In genomic region chr17:77494664-77495435, GRCh38 we compare ENCODE assay signal across 1 cellular context.
TF ChIP-seq lines count a peak whose summit lies in the region.

No MANE protein-coding gene starts in this region.

TF ChIP-seq in GM12878, 131 proteins besides CTCF, POLR2A, EP300 and RAD21 (continued from another document):
- TF ChIP-seq NKRF (conservative IDR thresholded peaks at IDR 0.05) = no peak
- no peak; the same call in 1 of the 2 replicates for TF ChIP-seq IRF3 (IDR thresholded peaks at IDR 0.05)
- TF ChIP-seq CREB1 (IDR thresholded peaks at IDR 0.05; ENCODE audit: low read depth) = no peak
- no peak for TF ChIP-seq NFXL1 (IDR thresholded peaks at IDR 0.05; ENCODE audit: borderline replicate concordance)
- TF ChIP-seq ZNF687 (IDR thresholded peaks at IDR 0.05) = no peak
- no peak for TF ChIP-seq CBX3 (IDR thresholded peaks at IDR 0.05; ENCODE audit: borderline replicate concordance, low read depth)
- TF ChIP-seq ZZZ3 (IDR thresholded peaks at IDR 0.05; ENCODE audit: control insufficient read depth, insufficient read length, low read depth) = no peak
- no peak for TF ChIP-seq SIN3A (IDR thresholded peaks at IDR 0.05; ENCODE audit: low read depth, low read length)
- no peak for TF ChIP-seq RBBP5 (conservative IDR thresholded peaks at IDR 0.05)
- no peak for TF ChIP-seq HDAC6 (IDR thresholded peaks at IDR 0.05; ENCODE audit: unreplicated experiment)
- TF ChIP-seq SMARCA5 (IDR thresholded peaks at IDR 0.05) = 0 out of 2 replicates have a peak, but pooled peaks have one; percentile 36
- no peak for TF ChIP-seq RCOR1 (conservative IDR thresholded peaks at IDR 0.05; ENCODE audit: low read depth, low read length)
- TF ChIP-seq SPI1 (IDR thresholded peaks at IDR 0.05; ENCODE audit: borderline replicate concordance, insufficient read depth, low read depth, low read length) = no peak
- TF ChIP-seq CREM (IDR thresholded peaks at IDR 0.05; ENCODE audit: low read depth) = no peak
- no peak for TF ChIP-seq MEF2B (IDR thresholded peaks at IDR 0.05; ENCODE audit: partially characterized antibody, poor library complexity, severe bottlenecking)
- no peak for TF ChIP-seq ZBTB33 (IDR thresholded peaks at IDR 0.05)
- 0 out of 2 replicates have a peak, but pooled peaks have one; percentile 21 for TF ChIP-seq STAT1 (conservative IDR thresholded peaks at IDR 0.05)
- TF ChIP-seq ZNF622 (IDR thresholded peaks at IDR 0.05) = no peak
- no peak for TF ChIP-seq RAD51 (IDR thresholded peaks at IDR 0.05)
- no peak for TF ChIP-seq MYC (IDR thresholded peaks at IDR 0.05; ENCODE audit: insufficient read depth, insufficient read length, insufficient replicate concordance, low read length, severe bottlenecking)
- no peak for TF ChIP-seq BACH1 (IDR thresholded peaks at IDR 0.05; ENCODE audit: borderline replicate concordance)
- TF ChIP-seq MTA2 (IDR thresholded peaks at IDR 0.05; ENCODE audit: low read depth) = no peak
- no peak; the same call in 1 of the 2 replicates for TF ChIP-seq POLR2AphosphoS5 (IDR thresholded peaks at IDR 0.05; ENCODE audit: low read length)
- no peak for TF ChIP-seq CBX5 (IDR thresholded peaks at IDR 0.05; ENCODE audit: low read depth)
- TF ChIP-seq MYB (IDR thresholded peaks at IDR 0.05; ENCODE audit: borderline replicate concordance, low read depth, low read length) = no peak
- no peak for TF ChIP-seq KDM1A (IDR thresholded peaks at IDR 0.05; ENCODE audit: borderline replicate concordance)
- TF ChIP-seq MEF2A (IDR thresholded peaks at IDR 0.05; ENCODE audit: insufficient read depth, low read depth, low read length) = 0 out of 2 replicates have a peak, but pooled peaks have one; percentile 18
- TF ChIP-seq JUND (IDR thresholded peaks at IDR 0.05; ENCODE audit: low read depth, low read length) = no peak
- TF ChIP-seq ETV6 (conservative IDR thresholded peaks at IDR 0.05 in 1 of 2, IDR thresholded peaks at IDR 0.05 in 1 of 2; ENCODE audit: borderline replicate concordance in 1 of 2, low read depth in 1 of 2) = no peak
- no peak for TF ChIP-seq BMI1 (IDR thresholded peaks at IDR 0.05; ENCODE audit: borderline replicate concordance)
- TF ChIP-seq FOXM1 (IDR thresholded peaks at IDR 0.05; ENCODE audit: low read depth, low read length) = no peak
- peak; percentile 44; the same call in 1 of the 2 replicates for TF ChIP-seq IKZF1 (conservative IDR thresholded peaks at IDR 0.05)
- TF ChIP-seq CEBPZ (IDR thresholded peaks at IDR 0.05; ENCODE audit: low read depth, low read length) = no peak
- no peak for TF ChIP-seq SUPT20H (IDR thresholded peaks at IDR 0.05; ENCODE audit: borderline replicate concordance, control insufficient read depth, low read depth, low read length)
- no peak for TF ChIP-seq RFX5 (IDR thresholded peaks at IDR 0.05; ENCODE audit: low read depth, low read length)
- no peak for TF ChIP-seq BCL3 (IDR thresholded peaks at IDR 0.05; ENCODE audit: borderline replicate concordance, insufficient read depth, low read depth, low read length, poor library complexity, severe bottlenecking)
- no peak for TF ChIP-seq PAX5 (IDR thresholded peaks at IDR 0.05; ENCODE audit: borderline replicate concordance, low read depth, low read length)
- TF ChIP-seq YBX1 (IDR thresholded peaks at IDR 0.05) = no peak
- 0 out of 2 replicates have a peak, but pooled peaks have one; percentile 36 for TF ChIP-seq GATAD2B (conservative IDR thresholded peaks at IDR 0.05; ENCODE audit: low read depth)
- no peak for TF ChIP-seq NFIC (IDR thresholded peaks at IDR 0.05; ENCODE audit: low read depth, low read length)
- TF ChIP-seq REST (IDR thresholded peaks at IDR 0.05; ENCODE audit: low read depth, low read length) = no peak
